In the genomic region with DNA sequence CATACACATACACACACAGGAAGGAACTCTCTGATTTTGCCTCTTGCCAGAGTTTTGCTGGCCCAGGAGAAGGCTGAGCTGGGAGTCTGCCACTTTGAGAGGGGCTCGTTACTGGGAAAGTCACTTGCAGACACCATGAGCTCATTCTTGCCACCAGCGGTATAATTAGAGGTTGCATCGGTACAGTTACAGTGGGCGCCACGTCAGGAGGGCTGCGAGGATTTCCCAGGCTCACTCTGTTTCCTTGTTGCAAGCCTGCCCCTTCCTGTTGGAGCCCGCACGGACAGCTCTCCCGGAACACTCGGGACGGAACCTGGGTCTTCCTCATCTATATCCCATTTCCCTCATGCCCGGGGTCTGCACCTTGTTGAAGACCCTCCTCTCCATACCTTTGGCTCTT, we compare ENCODE assay signal across 15 cellular contexts. TPM values are rescaled to one million over a fixed set of nuclear protein-coding genes. Genes with fewer than 3 reads are reported as not detected.
A peak's percentile ranks its signal among the peaks of the same experiment; 100 is the strongest.
DNase-seq lines count a peak whose midpoint lies in the region; ATAC-seq and TF ChIP-seq lines count a peak whose summit lies in the region.
"Had no signal": no experiment of that assay in that cellular context is flagged by ENCODE, and none has a peak within 500 bp of the region (broad histone marks: within the 10 kb centered on the region; RNA-seq: fewer than 3 reads in every experiment).

No MANE protein-coding gene starts in this region.

- TF ChIP-seq CTCF in mucosa of descending colon (IDR thresholded peaks at IDR 0.05): no peak

- H3K4me3 ChIP-seq in mucosa of descending colon: no peak overlapping the region
- H3K4me3 ChIP-seq: A549, SK-N-MC had no signal

- no peaks in the 10 kb centered on the region for H3K9me3 ChIP-seq in mucosa of descending colon

- peaks cover 39% of the 10 kb centered on the region for H3K4me1 ChIP-seq in mucosa of descending colon (ENCODE audit: low read depth)

- H3K36me3 ChIP-seq in mucosa of descending colon (ENCODE audit: low read depth): no peaks in the 10 kb centered on the region

- ATAC-seq in HG02981 (IDR thresholded peaks at IDR 0.05; ENCODE audit: unreplicated experiment) (no peak), mucosa of descending colon (no peak)
- ATAC-seq: A549 had no signal

- intact Hi-C loops in mucosa of descending colon (cut with DNase I, micrococcal nuclease): no loop called here

- DNase-seq in NCI-H748 (lab: John Stamatoyannopoulos, UW; ENCODE audit: unreplicated experiment): peak; percentile 28
- no peak for DNase-seq in NCI-H748 treated with DMSO at 0.1 percent for 48 hours (lab: John Stamatoyannopoulos, UW)
- peak; percentile 77 for DNase-seq in NCI-H2227 treated with DMSO at 0.1 percent for 48 hours (lab: John Stamatoyannopoulos, UW)
- DNase-seq in islet precursor cell: peak; percentile 71
- no peak for DNase-seq in mucosa of descending colon
- DNase-seq in HuH-7.5 (ENCODE audit: low spot score): no peak
- DNase-seq: CD4-positive, alpha-beta memory T cell; NCI-H1048; NCI-H1694; NCI-H2081 treated with DMSO at 0.1 percent for 48 hours; NCI-H774 had no signal

RNA-seq across cellular contexts. Expression of a gene that starts 3.1 kb away (rescaled TPM):
- total RNA-seq in mucosa of descending colon: 1 to 10 TPM; 1.2 to 1.6 (median 1.3) TPM
- total RNA-seq: MCF 10A had no signal

Comparison
In these comparisons a context has a peak if more than half of its experiments do, and no peak if none do; other contexts are left out.
1. DNase-seq: peak in NCI-H748 (single experiment), NCI-H2227 treated with DMSO at 0.1 percent for 48 hours (single experiment) and islet precursor cell (single experiment); none in NCI-H748 treated with DMSO at 0.1 percent for 48 hours (single experiment), mucosa of descending colon (0 of 3) and HuH-7.5 (single experiment).